ENCODE assay signal across 1 cellular context in the genomic region with DNA sequence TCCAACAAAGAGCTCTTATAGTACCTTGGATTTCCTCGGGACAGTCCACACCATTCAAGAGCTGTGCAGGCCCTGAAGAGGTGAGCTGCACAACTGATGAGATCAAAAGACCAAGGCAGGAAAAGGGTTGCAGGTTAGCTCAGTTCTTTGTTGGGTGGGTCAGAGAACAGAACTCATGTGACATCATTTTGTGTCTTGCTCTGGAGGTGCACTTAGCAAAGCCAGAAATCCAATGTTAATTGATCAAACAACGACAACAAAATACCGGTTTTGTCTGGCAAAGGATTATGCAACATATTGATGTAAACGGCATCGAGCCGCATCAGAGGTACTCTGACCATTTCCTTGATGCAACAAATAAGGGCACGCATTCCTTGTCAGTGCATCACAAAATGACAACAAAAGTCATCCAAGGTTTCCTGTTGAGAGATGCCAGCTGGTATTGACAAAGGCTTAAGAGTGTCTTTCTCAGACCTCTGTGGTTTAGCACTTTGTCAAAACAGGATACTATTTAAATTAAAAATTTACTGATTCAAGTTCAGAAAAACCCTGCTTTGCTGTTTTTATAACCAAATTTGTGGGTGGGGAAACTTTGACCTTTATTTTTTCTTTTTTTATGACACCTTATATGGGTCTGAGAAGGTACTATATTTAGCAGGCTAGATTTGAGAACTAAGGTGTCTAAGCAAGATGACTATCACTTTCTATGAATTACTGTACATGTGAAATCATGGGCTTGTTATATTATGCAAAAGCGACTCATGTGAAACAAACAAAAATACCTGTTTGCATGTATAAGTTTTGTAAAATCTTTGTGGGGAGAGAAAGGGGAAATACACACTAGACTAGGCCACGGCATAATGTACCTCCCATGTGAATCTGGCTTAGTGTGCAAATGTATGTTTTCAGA.
TF ChIP-seq lines count a peak whose summit lies in the region.

No MANE protein-coding gene starts in this region.

TF ChIP-seq in HepG2, 621 proteins besides CTCF, POLR2A, EP300 and RAD21 (continued from another document and continues in another):
- TF ChIP-seq, protein P1, sequence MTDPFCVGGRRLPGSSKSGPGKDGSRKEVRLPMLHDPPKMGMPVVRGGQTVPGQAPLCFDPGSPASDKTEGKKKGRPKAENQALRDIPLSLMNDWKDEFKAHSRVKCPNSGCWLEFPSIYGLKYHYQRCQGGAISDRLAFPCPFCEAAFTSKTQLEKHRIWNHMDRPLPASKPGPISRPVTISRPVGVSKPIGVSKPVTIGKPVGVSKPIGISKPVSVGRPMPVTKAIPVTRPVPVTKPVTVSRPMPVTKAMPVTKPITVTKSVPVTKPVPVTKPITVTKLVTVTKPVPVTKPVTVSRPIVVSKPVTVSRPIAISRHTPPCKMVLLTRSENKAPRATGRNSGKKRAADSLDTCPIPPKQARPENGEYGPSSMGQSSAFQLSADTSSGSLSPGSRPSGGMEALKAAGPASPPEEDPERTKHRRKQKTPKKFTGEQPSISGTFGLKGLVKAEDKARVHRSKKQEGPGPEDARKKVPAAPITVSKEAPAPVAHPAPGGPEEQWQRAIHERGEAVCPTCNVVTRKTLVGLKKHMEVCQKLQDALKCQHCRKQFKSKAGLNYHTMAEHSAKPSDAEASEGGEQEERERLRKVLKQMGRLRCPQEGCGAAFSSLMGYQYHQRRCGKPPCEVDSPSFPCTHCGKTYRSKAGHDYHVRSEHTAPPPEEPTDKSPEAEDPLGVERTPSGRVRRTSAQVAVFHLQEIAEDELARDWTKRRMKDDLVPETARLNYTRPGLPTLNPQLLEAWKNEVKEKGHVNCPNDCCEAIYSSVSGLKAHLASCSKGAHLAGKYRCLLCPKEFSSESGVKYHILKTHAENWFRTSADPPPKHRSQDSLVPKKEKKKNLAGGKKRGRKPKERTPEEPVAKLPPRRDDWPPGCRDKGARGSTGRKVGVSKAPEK (CRISPR knock-in tag; IDR thresholded peaks at IDR 0.05; ENCODE audit: borderline replicate concordance), result no peak
- TF ChIP-seq ZFP36 (IDR thresholded peaks at IDR 0.05; ENCODE audit: borderline replicate concordance, low read depth, low read length, partially characterized antibody), result no peak
- TF ChIP-seq, protein P2, sequence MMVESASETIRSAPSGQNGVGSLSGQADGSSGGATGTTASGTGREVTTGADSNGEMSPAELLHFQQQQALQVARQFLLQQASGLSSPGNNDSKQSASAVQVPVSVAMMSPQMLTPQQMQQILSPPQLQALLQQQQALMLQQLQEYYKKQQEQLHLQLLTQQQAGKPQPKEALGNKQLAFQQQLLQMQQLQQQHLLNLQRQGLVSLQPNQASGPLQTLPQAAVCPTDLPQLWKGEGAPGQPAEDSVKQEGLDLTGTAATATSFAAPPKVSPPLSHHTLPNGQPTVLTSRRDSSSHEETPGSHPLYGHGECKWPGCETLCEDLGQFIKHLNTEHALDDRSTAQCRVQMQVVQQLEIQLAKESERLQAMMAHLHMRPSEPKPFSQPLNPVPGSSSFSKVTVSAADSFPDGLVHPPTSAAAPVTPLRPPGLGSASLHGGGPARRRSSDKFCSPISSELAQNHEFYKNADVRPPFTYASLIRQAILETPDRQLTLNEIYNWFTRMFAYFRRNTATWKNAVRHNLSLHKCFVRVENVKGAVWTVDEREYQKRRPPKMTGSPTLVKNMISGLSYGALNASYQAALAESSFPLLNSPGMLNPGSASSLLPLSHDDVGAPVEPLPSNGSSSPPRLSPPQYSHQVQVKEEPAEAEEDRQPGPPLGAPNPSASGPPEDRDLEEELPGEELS (CRISPR knock-in tag; IDR thresholded peaks at IDR 0.05), result peak; percentile 95
- no peak for TF ChIP-seq RFXANK (CRISPR knock-in tag; IDR thresholded peaks at IDR 0.05)
- TF ChIP-seq ZNF605 (CRISPR knock-in tag; IDR thresholded peaks at IDR 0.05), result 0 out of 2 replicates have a peak, but pooled peaks have one; percentile 39
- TF ChIP-seq AKAP8 (CRISPR knock-in tag; IDR thresholded peaks at IDR 0.05), result no peak
- no peak for TF ChIP-seq HNRNPH1 (optimal IDR thresholded peaks at IDR 0.05; ENCODE audit: low read depth, low read length)
- TF ChIP-seq, protein P3, sequence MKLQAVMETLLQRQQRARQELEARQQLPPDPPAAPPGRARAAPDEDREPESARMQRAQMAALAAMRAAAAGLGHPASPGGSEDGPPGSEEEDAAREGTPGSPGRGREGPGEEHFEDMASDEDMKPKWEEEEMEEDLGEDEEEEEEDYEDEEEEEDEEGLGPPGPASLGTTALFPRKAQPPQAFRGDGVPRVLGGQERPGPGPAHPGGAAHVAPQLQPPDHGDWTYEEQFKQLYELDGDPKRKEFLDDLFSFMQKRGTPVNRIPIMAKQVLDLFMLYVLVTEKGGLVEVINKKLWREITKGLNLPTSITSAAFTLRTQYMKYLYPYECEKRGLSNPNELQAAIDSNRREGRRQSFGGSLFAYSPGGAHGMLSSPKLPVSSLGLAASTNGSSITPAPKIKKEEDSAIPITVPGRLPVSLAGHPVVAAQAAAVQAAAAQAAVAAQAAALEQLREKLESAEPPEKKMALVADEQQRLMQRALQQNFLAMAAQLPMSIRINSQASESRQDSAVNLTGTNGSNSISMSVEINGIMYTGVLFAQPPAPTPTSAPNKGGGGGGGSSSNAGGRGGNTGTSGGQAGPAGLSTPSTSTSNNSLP (IDR thresholded peaks at IDR 0.05; ENCODE audit: low read depth, low read length), result peak; percentile 77
- no peak for TF ChIP-seq ZNF496 (CRISPR knock-in tag; IDR thresholded peaks at IDR 0.05; ENCODE audit: insufficient replicate concordance)
- peak; percentile 41; the same call in 1 of the 2 replicates for TF ChIP-seq HMG20A (CRISPR knock-in tag; IDR thresholded peaks at IDR 0.05; ENCODE audit: borderline replicate concordance)
- TF ChIP-seq ETV5 (CRISPR knock-in tag; IDR thresholded peaks at IDR 0.05; ENCODE audit: borderline replicate concordance), result peak; percentile 70; the same call in 1 of the 2 replicates
- TF ChIP-seq, protein P4, sequence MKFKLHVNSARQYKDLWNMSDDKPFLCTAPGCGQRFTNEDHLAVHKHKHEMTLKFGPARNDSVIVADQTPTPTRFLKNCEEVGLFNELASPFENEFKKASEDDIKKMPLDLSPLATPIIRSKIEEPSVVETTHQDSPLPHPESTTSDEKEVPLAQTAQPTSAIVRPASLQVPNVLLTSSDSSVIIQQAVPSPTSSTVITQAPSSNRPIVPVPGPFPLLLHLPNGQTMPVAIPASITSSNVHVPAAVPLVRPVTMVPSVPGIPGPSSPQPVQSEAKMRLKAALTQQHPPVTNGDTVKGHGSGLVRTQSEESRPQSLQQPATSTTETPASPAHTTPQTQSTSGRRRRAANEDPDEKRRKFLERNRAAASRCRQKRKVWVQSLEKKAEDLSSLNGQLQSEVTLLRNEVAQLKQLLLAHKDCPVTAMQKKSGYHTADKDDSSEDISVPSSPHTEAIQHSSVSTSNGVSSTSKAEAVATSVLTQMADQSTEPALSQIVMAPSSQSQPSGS (CRISPR knock-in tag; IDR thresholded peaks at IDR 0.05), result 0 out of 2 replicates have a peak, but pooled peaks have one; percentile 37
- peak; percentile 24 for TF ChIP-seq XRCC5 (optimal IDR thresholded peaks at IDR 0.05; ENCODE audit: low read length)
- TF ChIP-seq ZNF121 (CRISPR knock-in tag; IDR thresholded peaks at IDR 0.05), result no peak
- TF ChIP-seq, protein P5, sequence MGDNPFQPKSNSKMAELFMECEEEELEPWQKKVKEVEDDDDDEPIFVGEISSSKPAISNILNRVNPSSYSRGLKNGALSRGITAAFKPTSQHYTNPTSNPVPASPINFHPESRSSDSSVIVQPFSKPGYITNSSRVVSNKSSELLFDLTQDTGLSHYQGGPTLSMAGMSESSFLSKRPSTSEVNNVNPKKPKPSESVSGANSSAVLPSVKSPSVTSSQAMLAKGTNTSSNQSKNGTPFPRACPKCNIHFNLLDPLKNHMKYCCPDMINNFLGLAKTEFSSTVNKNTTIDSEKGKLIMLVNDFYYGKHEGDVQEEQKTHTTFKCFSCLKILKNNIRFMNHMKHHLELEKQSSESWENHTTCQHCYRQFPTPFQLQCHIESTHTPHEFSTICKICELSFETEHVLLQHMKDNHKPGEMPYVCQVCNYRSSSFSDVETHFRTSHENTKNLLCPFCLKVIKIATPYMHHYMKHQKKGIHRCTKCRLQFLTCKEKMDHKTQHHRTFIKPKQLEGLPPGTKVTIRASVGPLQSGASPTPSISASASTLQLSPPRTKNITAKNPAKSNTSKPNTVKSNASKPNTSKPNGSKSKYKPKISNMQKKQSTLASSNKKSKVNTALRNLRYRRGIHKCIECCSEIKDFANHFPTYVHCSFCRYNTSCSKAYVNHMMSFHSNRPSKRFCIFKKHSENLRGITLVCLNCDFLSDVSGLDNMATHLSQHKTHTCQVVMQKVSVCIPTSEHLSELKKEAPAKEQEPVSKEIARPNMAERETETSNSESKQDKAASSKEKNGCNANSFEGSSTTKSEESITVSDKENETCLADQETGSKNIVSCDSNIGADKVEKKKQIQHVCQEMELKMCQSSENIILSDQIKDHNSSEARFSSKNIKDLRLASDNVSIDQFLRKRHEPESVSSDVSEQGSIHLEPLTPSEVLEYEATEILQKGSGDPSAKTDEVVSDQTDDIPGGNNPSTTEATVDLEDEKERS (CRISPR knock-in tag; IDR thresholded peaks at IDR 0.05), result peak; percentile 27; the same call in 1 of the 2 replicates
- TF ChIP-seq, protein P6, sequence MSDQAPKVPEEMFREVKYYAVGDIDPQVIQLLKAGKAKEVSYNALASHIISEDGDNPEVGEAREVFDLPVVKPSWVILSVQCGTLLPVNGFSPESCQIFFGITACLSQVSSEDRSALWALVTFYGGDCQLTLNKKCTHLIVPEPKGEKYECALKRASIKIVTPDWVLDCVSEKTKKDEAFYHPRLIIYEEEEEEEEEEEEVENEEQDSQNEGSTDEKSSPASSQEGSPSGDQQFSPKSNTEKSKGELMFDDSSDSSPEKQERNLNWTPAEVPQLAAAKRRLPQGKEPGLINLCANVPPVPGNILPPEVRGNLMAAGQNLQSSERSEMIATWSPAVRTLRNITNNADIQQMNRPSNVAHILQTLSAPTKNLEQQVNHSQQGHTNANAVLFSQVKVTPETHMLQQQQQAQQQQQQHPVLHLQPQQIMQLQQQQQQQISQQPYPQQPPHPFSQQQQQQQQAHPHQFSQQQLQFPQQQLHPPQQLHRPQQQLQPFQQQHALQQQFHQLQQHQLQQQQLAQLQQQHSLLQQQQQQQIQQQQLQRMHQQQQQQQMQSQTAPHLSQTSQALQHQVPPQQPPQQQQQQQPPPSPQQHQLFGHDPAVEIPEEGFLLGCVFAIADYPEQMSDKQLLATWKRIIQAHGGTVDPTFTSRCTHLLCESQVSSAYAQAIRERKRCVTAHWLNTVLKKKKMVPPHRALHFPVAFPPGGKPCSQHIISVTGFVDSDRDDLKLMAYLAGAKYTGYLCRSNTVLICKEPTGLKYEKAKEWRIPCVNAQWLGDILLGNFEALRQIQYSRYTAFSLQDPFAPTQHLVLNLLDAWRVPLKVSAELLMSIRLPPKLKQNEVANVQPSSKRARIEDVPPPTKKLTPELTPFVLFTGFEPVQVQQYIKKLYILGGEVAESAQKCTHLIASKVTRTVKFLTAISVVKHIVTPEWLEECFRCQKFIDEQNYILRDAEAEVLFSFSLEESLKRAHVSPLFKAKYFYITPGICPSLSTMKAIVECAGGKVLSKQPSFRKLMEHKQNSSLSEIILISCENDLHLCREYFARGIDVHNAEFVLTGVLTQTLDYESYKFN (CRISPR knock-in tag; conservative IDR thresholded peaks at IDR 0.05), result peak; percentile 35; the same call in 1 of the 2 replicates
- TF ChIP-seq RARA (CRISPR knock-in tag; IDR thresholded peaks at IDR 0.05), result peak; percentile 83
- peak; percentile 64 for TF ChIP-seq CREB1 (IDR thresholded peaks at IDR 0.05)
- TF ChIP-seq CREB1 (CRISPR knock-in tag; IDR thresholded peaks at IDR 0.05), result peak; percentile 70
- no peak for TF ChIP-seq NCOA1 (CRISPR knock-in tag; IDR thresholded peaks at IDR 0.05)
- TF ChIP-seq MAFG (CRISPR knock-in tag; IDR thresholded peaks at IDR 0.05), result no peak
- TF ChIP-seq ZNF816 (CRISPR knock-in tag; IDR thresholded peaks at IDR 0.05; ENCODE audit: borderline replicate concordance), result no peak
- peak; percentile 73 for TF ChIP-seq RXRB (CRISPR knock-in tag; IDR thresholded peaks at IDR 0.05; ENCODE audit: borderline replicate concordance)
- TF ChIP-seq ZNF180 (CRISPR knock-in tag; IDR thresholded peaks at IDR 0.05; ENCODE audit: borderline replicate concordance, low read depth), result no peak
- TF ChIP-seq FOXO1 (CRISPR knock-in tag; IDR thresholded peaks at IDR 0.05), result peak; percentile 60; the same call in 1 of the 2 replicates
- TF ChIP-seq IRX3 (CRISPR knock-in tag; IDR thresholded peaks at IDR 0.05; ENCODE audit: borderline replicate concordance, low read depth), result no peak
- TF ChIP-seq ZNF850 (CRISPR knock-in tag; conservative IDR thresholded peaks at IDR 0.05), result no peak
- TF ChIP-seq HOXA3 (CRISPR knock-in tag; IDR thresholded peaks at IDR 0.05), result peak; percentile 43; the same call in 1 of the 2 replicates
- TF ChIP-seq ZNF652 (CRISPR knock-in tag; IDR thresholded peaks at IDR 0.05; ENCODE audit: borderline replicate concordance, low read depth), result no peak
- TF ChIP-seq, protein P7, sequence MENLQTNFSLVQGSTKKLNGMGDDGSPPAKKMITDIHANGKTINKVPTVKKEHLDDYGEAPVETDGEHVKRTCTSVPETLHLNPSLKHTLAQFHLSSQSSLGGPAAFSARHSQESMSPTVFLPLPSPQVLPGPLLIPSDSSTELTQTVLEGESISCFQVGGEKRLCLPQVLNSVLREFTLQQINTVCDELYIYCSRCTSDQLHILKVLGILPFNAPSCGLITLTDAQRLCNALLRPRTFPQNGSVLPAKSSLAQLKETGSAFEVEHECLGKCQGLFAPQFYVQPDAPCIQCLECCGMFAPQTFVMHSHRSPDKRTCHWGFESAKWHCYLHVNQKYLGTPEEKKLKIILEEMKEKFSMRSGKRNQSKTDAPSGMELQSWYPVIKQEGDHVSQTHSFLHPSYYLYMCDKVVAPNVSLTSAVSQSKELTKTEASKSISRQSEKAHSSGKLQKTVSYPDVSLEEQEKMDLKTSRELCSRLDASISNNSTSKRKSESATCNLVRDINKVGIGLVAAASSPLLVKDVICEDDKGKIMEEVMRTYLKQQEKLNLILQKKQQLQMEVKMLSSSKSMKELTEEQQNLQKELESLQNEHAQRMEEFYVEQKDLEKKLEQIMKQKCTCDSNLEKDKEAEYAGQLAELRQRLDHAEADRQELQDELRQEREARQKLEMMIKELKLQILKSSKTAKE (CRISPR knock-in tag; IDR thresholded peaks at IDR 0.05; ENCODE audit: borderline replicate concordance), result no peak
- no peak for TF ChIP-seq KLF13 (CRISPR knock-in tag; IDR thresholded peaks at IDR 0.05)
- peak; percentile 73 for TF ChIP-seq CCAR2 (optimal IDR thresholded peaks at IDR 0.05; ENCODE audit: low read depth, low read length)
- peak; percentile 84; the same call in 1 of the 2 replicates for TF ChIP-seq FOXK1 (CRISPR knock-in tag; IDR thresholded peaks at IDR 0.05; ENCODE audit: borderline replicate concordance, low read depth)
- no peak for TF ChIP-seq FLYWCH1 (CRISPR knock-in tag; IDR thresholded peaks at IDR 0.05)
- TF ChIP-seq, protein P8, sequence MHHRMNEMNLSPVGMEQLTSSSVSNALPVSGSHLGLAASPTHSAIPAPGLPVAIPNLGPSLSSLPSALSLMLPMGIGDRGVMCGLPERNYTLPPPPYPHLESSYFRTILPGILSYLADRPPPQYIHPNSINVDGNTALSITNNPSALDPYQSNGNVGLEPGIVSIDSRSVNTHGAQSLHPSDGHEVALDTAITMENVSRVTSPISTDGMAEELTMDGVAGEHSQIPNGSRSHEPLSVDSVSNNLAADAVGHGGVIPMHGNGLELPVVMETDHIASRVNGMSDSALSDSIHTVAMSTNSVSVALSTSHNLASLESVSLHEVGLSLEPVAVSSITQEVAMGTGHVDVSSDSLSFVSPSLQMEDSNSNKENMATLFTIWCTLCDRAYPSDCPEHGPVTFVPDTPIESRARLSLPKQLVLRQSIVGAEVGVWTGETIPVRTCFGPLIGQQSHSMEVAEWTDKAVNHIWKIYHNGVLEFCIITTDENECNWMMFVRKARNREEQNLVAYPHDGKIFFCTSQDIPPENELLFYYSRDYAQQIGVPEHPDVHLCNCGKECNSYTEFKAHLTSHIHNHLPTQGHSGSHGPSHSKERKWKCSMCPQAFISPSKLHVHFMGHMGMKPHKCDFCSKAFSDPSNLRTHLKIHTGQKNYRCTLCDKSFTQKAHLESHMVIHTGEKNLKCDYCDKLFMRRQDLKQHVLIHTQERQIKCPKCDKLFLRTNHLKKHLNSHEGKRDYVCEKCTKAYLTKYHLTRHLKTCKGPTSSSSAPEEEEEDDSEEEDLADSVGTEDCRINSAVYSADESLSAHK (CRISPR knock-in tag; IDR thresholded peaks at IDR 0.05; ENCODE audit: borderline replicate concordance), result no peak
